ENCODE assay signal across 8 cellular contexts in the genomic region with DNA sequence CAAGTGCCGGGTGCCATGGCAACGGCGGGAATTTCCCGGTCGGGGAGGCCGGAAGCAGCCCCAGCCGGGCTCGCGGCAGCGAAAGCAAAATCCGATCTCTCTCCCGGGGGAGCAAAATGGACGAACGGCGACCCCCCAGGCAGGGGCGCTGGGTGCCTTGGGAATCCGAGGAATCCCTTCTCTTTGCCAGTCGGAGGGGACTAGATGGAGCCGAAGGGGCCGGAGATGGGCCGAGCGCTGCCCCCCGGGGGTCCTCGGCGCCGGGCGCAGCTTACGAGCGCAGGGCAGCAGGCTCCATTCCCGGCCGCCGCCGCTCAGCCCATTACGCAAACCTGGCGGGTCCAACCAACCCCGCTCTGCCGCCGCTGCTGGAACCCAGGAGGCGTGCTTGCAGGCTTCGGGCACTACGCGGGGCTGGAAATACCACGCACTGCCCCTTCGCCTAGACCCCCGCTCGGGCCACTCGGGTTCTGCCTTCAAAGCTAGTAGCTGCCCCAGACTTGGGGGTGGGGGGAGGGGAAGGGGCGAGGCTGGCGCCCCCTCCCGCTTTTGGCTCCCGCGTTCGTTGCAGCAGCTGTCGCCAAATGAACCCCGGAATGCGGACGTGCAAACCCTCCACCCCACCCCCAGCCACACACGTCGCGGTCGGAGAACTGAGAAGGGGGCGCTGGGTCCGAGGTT. TPM values are rescaled to one million over a fixed set of nuclear protein-coding genes. Genes with fewer than 3 reads are reported as not detected.
DNase-seq lines count a peak whose midpoint lies in the region; ATAC-seq and TF ChIP-seq lines count a peak whose summit lies in the region.
"Not testable (repeated sequence)": the region's sequence is repeated elsewhere in the genome, so short reads cannot be mapped to it uniquely, and the experiment has no call there.

No MANE protein-coding gene starts in this region.

- H3K9ac ChIP-seq in mesendoderm (ENCODE audit: low read length): peak overlapping the region; percentile 46

- H2AK5ac ChIP-seq in mesendoderm (ENCODE audit: low read length): not testable (repeated sequence)

- peak in 2 of 3 experiments; percentile 12 to 32 for DNase-seq in NCI-H1417 (lab: John Stamatoyannopoulos, UW)
- DNase-seq in activated CD4-positive, alpha-beta T cell treated with anti-CD3 and anti-CD28 coated beads for 48 hours: peak; percentile 62
- peak; percentile 6 to 52 (median 19) for DNase-seq in adrenal gland
- peak; percentile 6 to 36 for DNase-seq in foreskin fibroblast
- DNase-seq in mesendoderm: peak; percentile 49
- peak; percentile 89 for DNase-seq in spleen
- peak; percentile 49 to 89 for DNase-seq in upper lobe of left lung

- not testable (repeated sequence) for H2BK5ac ChIP-seq in mesendoderm (ENCODE audit: low read length)

- TF ChIP-seq CTCF in adrenal gland (IDR thresholded peaks at IDR 0.05); foreskin fibroblast (IDR thresholded peaks at IDR 0.05; ENCODE audit: low read depth, low read length); spleen (IDR thresholded peaks at IDR 0.05 in 8 of 11, conservative IDR thresholded peaks at IDR 0.05 in 3 of 11); upper lobe of left lung (IDR thresholded peaks at IDR 0.05): not testable (repeated sequence)

- not testable (repeated sequence) for H3K9me3 ChIP-seq in adrenal gland (replicated peaks in 1 of 3); spleen; upper lobe of left lung

- 0 to 2% (median 1%) methylated on average over 2 to 51 of the region's 63 CpGs for WGBS in adrenal gland, 4 donors
- no CpG with 5 or more reads among the region's 63 CpGs for WGBS in mesendoderm (ENCODE audit: extremely low coverage, insufficient coverage, low lambda C conversion rate)
- 0 to 1% (median 0%) methylated on average over 1 to 60 of the region's 63 CpGs; no CpG with 5 or more reads in 1 of the 5 donors for WGBS in spleen, 5 donors
- 0% methylated on average over 9 of the region's 63 CpGs; no CpG with 5 or more reads in 1 of the 2 donors for WGBS in upper lobe of left lung, 2 donors

- TF ChIP-seq POLR2A in adrenal gland (IDR thresholded peaks at IDR 0.05); spleen (IDR thresholded peaks at IDR 0.05); upper lobe of left lung (IDR thresholded peaks at IDR 0.05): not testable (repeated sequence)

- H3K56ac ChIP-seq in mesendoderm (ENCODE audit: low read length): peak overlapping the region; percentile 70

- H2BK15ac ChIP-seq in mesendoderm (replicated peaks; ENCODE audit: low read depth): not testable (repeated sequence)

- H3K18ac ChIP-seq in mesendoderm (ENCODE audit: low read length): peak overlapping the region; percentile 64

- not testable (repeated sequence) for H3K79me2 ChIP-seq in mesendoderm (ENCODE audit: control insufficient read depth, insufficient read depth, low read length)

- not testable (repeated sequence) for H3K36me3 ChIP-seq in adrenal gland (replicated peaks in 1 of 2); mesendoderm (ENCODE audit: control insufficient read depth, insufficient read depth, low read length); spleen; upper lobe of left lung

- H3K4me3 ChIP-seq in GM08714 (ENCODE audit: low read length) (peak overlapping the region; percentile 61), adrenal gland (peak overlapping the region in 3 of 4 donors; percentile 25 to 70 (median 52)), foreskin fibroblast (ENCODE audit: low read depth in 1 of 2, low read length in 2 of 2) (peak overlapping the region; percentile 47 to 67), spleen (peak overlapping the region; percentile 53 to 75 (median 64)), upper lobe of left lung (peak overlapping the region; percentile 52 to 86 (median 68))
- not testable (repeated sequence) for H3K4me3 ChIP-seq in mesendoderm (ENCODE audit: low read length)

- H4K5ac ChIP-seq in mesendoderm (ENCODE audit: low read length): not testable (repeated sequence)

- not testable (repeated sequence) for H3K27me3 ChIP-seq in adrenal gland; mesendoderm (ENCODE audit: insufficient read depth, low read length, poor library complexity); spleen (replicated peaks in 1 of 7); upper lobe of left lung

- not testable (repeated sequence) for H3K4ac ChIP-seq in mesendoderm (ENCODE audit: low read depth, low read length)

- not testable (repeated sequence) for H3K4me1 ChIP-seq in adrenal gland (replicated peaks in 1 of 2); mesendoderm (ENCODE audit: control insufficient read depth, low read depth, low read length); spleen; upper lobe of left lung

- not testable (repeated sequence) for H3K79me1 ChIP-seq in mesendoderm (ENCODE audit: low read length)

- H4K8ac ChIP-seq in mesendoderm (ENCODE audit: low read depth, low read length): not testable (repeated sequence)

- TF ChIP-seq EP300 in upper lobe of left lung (IDR thresholded peaks at IDR 0.05): not testable (repeated sequence)

- H2BK120ac ChIP-seq in mesendoderm (ENCODE audit: low read depth, low read length): peak overlapping the region; percentile 92

- intact Hi-C loops in adrenal gland (cut with DNase I); spleen (cut with DNase I; ENCODE audit: low total_unique reads): not testable (repeated sequence)

- not testable (repeated sequence) for H3K23ac ChIP-seq in mesendoderm (ENCODE audit: low read length)

- not testable (repeated sequence) for ATAC-seq in upper lobe of left lung (ENCODE audit: low FRiP score in 2 of 2)

- H3K4me2 ChIP-seq in mesendoderm (ENCODE audit: low read length): not testable (repeated sequence)

- H3K27ac ChIP-seq in adrenal gland (peak overlapping the region in 4 of 5 donors; percentile 37 to 76 (median 62)), spleen (peak overlapping the region; percentile 75 to 96 (median 94)), upper lobe of left lung (peak overlapping the region; percentile 80 to 93 (median 84))
- not testable (repeated sequence) for H3K27ac ChIP-seq in mesendoderm (ENCODE audit: low read depth, low read length)

RNA-seq across cellular contexts. Expression of a gene that starts 24.1 kb away (rescaled TPM):
- total RNA-seq in adrenal gland: not detected
- polyA plus RNA-seq in adrenal gland: under 1 TPM in 1 of 3 donors, not detected in 2; under 0.01 TPM
- 0.01 TPM for polyA plus RNA-seq in mesendoderm (2013, experiment 1 of 2)
- polyA plus RNA-seq in mesendoderm (2013, experiment 2 of 2): not detected
- total RNA-seq in spleen: 1 to 10 TPM in 1 of 7 donors, under 1 TPM in 6; 0.39 to 1.1 (median 0.79) TPM
- polyA plus RNA-seq in spleen: under 1 TPM; 0.02 to 0.06 (median 0.02) TPM
- total RNA-seq in upper lobe of left lung: under 1 TPM in 1 of 6 donors, not detected in 5; 0.10 TPM

Comparison
In these comparisons a context has a peak if more than half of its experiments do, and no peak if none do; other contexts are left out.
1. DNase-seq: peak in every context shown above with its lines; median percentile 89 in spleen; 69 in upper lobe of left lung; 62 in activated CD4-positive, alpha-beta T cell treated with anti-CD3 and anti-CD28 coated beads for 48 hours; 49 in mesendoderm; 22 in NCI-H1417; 21 in foreskin fibroblast; 19 in adrenal gland.